1 cellular context compared by ENCODE assay signal in the genomic region with DNA sequence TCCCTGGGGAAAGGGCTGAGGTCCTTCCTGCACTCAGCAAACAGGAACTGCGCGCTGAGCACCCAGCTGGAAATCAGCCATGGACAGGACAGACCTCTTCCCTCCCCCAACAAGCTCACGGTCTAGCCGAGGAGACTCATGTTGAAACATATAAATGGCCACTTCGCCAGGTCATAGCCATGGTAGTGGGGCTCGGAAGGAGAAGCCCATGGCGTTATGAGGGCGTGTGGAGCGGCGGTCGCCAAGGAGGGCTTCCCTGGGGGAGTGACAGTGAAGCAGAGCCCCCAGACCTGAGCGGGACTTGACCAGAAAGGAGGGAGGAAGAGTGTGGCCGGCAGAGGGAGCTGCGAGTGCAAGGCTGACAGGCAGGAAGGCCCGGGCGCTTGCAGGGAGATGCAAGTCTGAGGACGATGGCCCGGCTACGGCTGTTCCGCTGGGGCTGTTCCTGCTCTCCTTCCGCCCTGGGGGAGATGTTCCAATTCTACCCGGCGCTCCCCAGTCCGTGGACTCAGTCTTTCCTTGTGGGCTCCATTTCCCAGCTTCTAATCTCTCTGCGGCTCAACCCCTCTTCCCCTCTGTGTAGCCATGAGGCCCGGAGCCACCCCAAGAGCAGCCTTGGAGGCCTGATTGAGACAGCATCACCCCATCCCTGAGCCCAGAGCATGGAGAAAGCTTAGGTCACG.
TF ChIP-seq lines count a peak whose summit lies in the region.

No MANE protein-coding gene starts in this region.

TF ChIP-seq in HepG2, 621 proteins besides CTCF, POLR2A, EP300 and RAD21 (continued from another document and continues in another):
- no peak for TF ChIP-seq TCF7 (IDR thresholded peaks at IDR 0.05; ENCODE audit: low read depth)
- TF ChIP-seq RBAK (CRISPR knock-in tag; IDR thresholded peaks at IDR 0.05) = no peak
- TF ChIP-seq CC2D1A (CRISPR knock-in tag; IDR thresholded peaks at IDR 0.05) = no peak
- TF ChIP-seq ZNF773 (CRISPR knock-in tag; IDR thresholded peaks at IDR 0.05; ENCODE audit: borderline replicate concordance) = no peak
- TF ChIP-seq, protein P1, sequence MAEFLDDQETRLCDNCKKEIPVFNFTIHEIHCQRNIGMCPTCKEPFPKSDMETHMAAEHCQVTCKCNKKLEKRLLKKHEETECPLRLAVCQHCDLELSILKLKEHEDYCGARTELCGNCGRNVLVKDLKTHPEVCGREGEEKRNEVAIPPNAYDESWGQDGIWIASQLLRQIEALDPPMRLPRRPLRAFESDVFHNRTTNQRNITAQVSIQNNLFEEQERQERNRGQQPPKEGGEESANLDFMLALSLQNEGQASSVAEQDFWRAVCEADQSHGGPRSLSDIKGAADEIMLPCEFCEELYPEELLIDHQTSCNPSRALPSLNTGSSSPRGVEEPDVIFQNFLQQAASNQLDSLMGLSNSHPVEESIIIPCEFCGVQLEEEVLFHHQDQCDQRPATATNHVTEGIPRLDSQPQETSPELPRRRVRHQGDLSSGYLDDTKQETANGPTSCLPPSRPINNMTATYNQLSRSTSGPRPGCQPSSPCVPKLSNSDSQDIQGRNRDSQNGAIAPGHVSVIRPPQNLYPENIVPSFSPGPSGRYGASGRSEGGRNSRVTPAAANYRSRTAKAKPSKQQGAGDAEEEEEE (CRISPR knock-in tag; IDR thresholded peaks at IDR 0.05; ENCODE audit: borderline replicate concordance) = no peak
- TF ChIP-seq, protein P2, sequence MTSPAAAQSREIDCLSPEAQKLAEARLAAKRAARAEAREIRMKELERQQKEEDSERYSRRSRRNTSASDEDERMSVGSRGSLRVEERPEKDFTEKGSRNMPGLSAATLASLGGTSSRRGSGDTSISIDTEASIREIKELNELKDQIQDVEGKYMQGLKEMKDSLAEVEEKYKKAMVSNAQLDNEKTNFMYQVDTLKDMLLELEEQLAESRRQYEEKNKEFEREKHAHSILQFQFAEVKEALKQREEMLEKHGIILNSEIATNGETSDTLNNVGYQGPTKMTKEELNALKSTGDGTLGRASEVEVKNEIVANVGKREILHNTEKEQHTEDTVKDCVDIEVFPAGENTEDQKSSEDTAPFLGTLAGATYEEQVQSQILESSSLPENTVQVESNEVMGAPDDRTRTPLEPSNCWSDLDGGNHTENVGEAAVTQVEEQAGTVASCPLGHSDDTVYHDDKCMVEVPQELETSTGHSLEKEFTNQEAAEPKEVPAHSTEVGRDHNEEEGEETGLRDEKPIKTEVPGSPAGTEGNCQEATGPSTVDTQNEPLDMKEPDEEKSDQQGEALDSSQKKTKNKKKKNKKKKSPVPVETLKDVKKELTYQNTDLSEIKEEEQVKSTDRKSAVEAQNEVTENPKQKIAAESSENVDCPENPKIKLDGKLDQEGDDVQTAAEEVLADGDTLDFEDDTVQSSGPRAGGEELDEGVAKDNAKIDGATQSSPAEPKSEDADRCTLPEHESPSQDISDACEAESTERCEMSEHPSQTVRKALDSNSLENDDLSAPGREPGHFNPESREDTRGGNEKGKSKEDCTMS (CRISPR knock-in tag; conservative IDR thresholded peaks at IDR 0.05) = no peak
- no peak for TF ChIP-seq CCAR2 (optimal IDR thresholded peaks at IDR 0.05; ENCODE audit: low read depth, low read length)
- TF ChIP-seq, protein P3, sequence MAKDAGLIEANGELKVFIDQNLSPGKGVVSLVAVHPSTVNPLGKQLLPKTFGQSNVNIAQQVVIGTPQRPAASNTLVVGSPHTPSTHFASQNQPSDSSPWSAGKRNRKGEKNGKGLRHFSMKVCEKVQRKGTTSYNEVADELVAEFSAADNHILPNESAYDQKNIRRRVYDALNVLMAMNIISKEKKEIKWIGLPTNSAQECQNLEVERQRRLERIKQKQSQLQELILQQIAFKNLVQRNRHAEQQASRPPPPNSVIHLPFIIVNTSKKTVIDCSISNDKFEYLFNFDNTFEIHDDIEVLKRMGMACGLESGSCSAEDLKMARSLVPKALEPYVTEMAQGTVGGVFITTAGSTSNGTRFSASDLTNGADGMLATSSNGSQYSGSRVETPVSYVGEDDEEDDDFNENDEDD (CRISPR knock-in tag; IDR thresholded peaks at IDR 0.05; ENCODE audit: borderline replicate concordance) = no peak; the same call in 1 of the 2 replicates
- TF ChIP-seq MAFF (IDR thresholded peaks at IDR 0.05; ENCODE audit: low read depth, low read length) = no peak
- TF ChIP-seq SPEN (CRISPR knock-in tag; IDR thresholded peaks at IDR 0.05; ENCODE audit: low read depth) = no peak
- TF ChIP-seq SMAD1 (CRISPR knock-in tag; IDR thresholded peaks at IDR 0.05; ENCODE audit: borderline replicate concordance, low read depth) = peak; percentile 90; the same call in 1 of the 2 replicates
- TF ChIP-seq POLR2AphosphoS5 (IDR thresholded peaks at IDR 0.05; ENCODE audit: low read depth, low read length) = no peak
- no peak for TF ChIP-seq ZNF24 (IDR thresholded peaks at IDR 0.05)
- TF ChIP-seq SMAD9 (CRISPR knock-in tag; IDR thresholded peaks at IDR 0.05) = no peak
- TF ChIP-seq NFKBIZ (CRISPR knock-in tag; IDR thresholded peaks at IDR 0.05) = 0 out of 2 replicates have a peak, but pooled peaks have one; percentile 47
- TF ChIP-seq ZFP41 (CRISPR knock-in tag; IDR thresholded peaks at IDR 0.05; ENCODE audit: borderline replicate concordance) = 0 out of 2 replicates have a peak, but pooled peaks have one; percentile 20
- TF ChIP-seq, protein P4, sequence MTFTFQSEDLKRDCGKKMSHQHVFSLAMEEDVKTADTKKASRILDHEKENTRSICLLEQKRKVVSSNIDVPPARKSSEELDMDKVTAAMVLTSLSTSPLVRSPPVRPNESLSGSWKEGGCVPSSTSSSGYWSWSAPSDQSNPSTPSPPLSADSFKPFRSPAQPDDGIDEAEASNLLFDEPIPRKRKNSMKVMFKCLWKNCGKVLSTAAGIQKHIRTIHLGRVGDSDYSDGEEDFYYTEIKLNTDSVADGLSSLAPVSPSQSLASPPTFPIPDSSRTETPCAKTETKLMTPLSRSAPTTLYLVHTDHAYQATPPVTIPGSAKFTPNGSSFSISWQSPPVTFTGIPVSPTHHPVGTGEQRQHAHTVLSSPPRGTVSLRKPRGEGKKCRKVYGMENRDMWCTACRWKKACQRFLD (CRISPR knock-in tag; IDR thresholded peaks at IDR 0.05; ENCODE audit: borderline replicate concordance) = no peak
- TF ChIP-seq, protein P5, sequence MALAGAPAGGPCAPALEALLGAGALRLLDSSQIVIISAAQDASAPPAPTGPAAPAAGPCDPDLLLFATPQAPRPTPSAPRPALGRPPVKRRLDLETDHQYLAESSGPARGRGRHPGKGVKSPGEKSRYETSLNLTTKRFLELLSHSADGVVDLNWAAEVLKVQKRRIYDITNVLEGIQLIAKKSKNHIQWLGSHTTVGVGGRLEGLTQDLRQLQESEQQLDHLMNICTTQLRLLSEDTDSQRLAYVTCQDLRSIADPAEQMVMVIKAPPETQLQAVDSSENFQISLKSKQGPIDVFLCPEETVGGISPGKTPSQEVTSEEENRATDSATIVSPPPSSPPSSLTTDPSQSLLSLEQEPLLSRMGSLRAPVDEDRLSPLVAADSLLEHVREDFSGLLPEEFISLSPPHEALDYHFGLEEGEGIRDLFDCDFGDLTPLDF (CRISPR knock-in tag; IDR thresholded peaks at IDR 0.05) = no peak
- TF ChIP-seq ZNF468 (CRISPR knock-in tag; IDR thresholded peaks at IDR 0.05) = no peak
- no peak for TF ChIP-seq PCBP2 (optimal IDR thresholded peaks at IDR 0.05; ENCODE audit: low read depth, low read length, poor library complexity, severe bottlenecking)
- no peak for TF ChIP-seq KLF16 (CRISPR knock-in tag; IDR thresholded peaks at IDR 0.05)
- TF ChIP-seq ZFP1 (CRISPR knock-in tag; IDR thresholded peaks at IDR 0.05) = no peak
- TF ChIP-seq ZBTB3 (CRISPR knock-in tag; IDR thresholded peaks at IDR 0.05; ENCODE audit: borderline replicate concordance, low read depth) = no peak
- no peak for TF ChIP-seq MBD4 (IDR thresholded peaks at IDR 0.05; ENCODE audit: borderline replicate concordance, low read length)
- peak; percentile 39; the same call in 1 of the 2 replicates for TF ChIP-seq ATF7-NPFF (CRISPR knock-in tag; IDR thresholded peaks at IDR 0.05; ENCODE audit: low read depth)
- no peak for TF ChIP-seq HNRNPL (IDR thresholded peaks at IDR 0.05; ENCODE audit: low read depth, low read length)
- TF ChIP-seq NR2F2 (IDR thresholded peaks at IDR 0.05; ENCODE audit: borderline replicate concordance, low read depth) = no peak
- no peak for TF ChIP-seq LCORL (IDR thresholded peaks at IDR 0.05)
- no peak for TF ChIP-seq LCORL (CRISPR knock-in tag; IDR thresholded peaks at IDR 0.05)
- TF ChIP-seq RBM22 (optimal IDR thresholded peaks at IDR 0.05; ENCODE audit: low read length) = no peak
- TF ChIP-seq, protein P6, sequence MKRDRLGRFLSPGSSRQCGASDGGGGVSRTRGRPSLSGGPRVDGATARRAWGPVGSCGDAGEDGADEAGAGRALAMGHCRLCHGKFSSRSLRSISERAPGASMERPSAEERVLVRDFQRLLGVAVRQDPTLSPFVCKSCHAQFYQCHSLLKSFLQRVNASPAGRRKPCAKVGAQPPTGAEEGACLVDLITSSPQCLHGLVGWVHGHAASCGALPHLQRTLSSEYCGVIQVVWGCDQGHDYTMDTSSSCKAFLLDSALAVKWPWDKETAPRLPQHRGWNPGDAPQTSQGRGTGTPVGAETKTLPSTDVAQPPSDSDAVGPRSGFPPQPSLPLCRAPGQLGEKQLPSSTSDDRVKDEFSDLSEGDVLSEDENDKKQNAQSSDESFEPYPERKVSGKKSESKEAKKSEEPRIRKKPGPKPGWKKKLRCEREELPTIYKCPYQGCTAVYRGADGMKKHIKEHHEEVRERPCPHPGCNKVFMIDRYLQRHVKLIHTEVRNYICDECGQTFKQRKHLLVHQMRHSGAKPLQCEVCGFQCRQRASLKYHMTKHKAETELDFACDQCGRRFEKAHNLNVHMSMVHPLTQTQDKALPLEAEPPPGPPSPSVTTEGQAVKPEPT (CRISPR knock-in tag; IDR thresholded peaks at IDR 0.05; ENCODE audit: low read depth) = no peak
- TF ChIP-seq, protein P7, sequence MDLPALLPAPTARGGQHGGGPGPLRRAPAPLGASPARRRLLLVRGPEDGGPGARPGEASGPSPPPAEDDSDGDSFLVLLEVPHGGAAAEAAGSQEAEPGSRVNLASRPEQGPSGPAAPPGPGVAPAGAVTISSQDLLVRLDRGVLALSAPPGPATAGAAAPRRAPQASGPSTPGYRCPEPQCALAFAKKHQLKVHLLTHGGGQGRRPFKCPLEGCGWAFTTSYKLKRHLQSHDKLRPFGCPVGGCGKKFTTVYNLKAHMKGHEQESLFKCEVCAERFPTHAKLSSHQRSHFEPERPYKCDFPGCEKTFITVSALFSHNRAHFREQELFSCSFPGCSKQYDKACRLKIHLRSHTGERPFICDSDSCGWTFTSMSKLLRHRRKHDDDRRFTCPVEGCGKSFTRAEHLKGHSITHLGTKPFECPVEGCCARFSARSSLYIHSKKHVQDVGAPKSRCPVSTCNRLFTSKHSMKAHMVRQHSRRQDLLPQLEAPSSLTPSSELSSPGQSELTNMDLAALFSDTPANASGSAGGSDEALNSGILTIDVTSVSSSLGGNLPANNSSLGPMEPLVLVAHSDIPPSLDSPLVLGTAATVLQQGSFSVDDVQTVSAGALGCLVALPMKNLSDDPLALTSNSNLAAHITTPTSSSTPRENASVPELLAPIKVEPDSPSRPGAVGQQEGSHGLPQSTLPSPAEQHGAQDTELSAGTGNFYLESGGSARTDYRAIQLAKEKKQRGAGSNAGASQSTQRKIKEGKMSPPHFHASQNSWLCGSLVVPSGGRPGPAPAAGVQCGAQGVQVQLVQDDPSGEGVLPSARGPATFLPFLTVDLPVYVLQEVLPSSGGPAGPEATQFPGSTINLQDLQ (CRISPR knock-in tag; IDR thresholded peaks at IDR 0.05) = no peak
- TF ChIP-seq, protein P8, sequence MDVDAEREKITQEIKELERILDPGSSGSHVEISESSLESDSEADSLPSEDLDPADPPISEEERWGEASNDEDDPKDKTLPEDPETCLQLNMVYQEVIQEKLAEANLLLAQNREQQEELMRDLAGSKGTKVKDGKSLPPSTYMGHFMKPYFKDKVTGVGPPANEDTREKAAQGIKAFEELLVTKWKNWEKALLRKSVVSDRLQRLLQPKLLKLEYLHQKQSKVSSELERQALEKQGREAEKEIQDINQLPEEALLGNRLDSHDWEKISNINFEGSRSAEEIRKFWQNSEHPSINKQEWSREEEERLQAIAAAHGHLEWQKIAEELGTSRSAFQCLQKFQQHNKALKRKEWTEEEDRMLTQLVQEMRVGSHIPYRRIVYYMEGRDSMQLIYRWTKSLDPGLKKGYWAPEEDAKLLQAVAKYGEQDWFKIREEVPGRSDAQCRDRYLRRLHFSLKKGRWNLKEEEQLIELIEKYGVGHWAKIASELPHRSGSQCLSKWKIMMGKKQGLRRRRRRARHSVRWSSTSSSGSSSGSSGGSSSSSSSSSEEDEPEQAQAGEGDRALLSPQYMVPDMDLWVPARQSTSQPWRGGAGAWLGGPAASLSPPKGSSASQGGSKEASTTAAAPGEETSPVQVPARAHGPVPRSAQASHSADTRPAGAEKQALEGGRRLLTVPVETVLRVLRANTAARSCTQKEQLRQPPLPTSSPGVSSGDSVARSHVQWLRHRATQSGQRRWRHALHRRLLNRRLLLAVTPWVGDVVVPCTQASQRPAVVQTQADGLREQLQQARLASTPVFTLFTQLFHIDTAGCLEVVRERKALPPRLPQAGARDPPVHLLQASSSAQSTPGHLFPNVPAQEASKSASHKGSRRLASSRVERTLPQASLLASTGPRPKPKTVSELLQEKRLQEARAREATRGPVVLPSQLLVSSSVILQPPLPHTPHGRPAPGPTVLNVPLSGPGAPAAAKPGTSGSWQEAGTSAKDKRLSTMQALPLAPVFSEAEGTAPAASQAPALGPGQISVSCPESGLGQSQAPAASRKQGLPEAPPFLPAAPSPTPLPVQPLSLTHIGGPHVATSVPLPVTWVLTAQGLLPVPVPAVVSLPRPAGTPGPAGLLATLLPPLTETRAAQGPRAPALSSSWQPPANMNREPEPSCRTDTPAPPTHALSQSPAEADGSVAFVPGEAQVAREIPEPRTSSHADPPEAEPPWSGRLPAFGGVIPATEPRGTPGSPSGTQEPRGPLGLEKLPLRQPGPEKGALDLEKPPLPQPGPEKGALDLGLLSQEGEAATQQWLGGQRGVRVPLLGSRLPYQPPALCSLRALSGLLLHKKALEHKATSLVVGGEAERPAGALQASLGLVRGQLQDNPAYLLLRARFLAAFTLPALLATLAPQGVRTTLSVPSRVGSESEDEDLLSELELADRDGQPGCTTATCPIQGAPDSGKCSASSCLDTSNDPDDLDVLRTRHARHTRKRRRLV (CRISPR knock-in tag; IDR thresholded peaks at IDR 0.05) = no peak
- TF ChIP-seq EHMT2 (IDR thresholded peaks at IDR 0.05; ENCODE audit: borderline replicate concordance, low read depth, low read length) = no peak
- TF ChIP-seq ZNF660 (CRISPR knock-in tag; IDR thresholded peaks at IDR 0.05; ENCODE audit: borderline replicate concordance, low read depth) = no peak
- TF ChIP-seq CREB1 (IDR thresholded peaks at IDR 0.05) = no peak
- no peak for TF ChIP-seq CREB1 (CRISPR knock-in tag; IDR thresholded peaks at IDR 0.05)
- TF ChIP-seq XRCC5 (optimal IDR thresholded peaks at IDR 0.05; ENCODE audit: low read length) = peak; percentile 53
- no peak for TF ChIP-seq ZEB1 (IDR thresholded peaks at IDR 0.05; ENCODE audit: insufficient replicate concordance, low read depth)
- no peak for TF ChIP-seq TBP (CRISPR knock-in tag; IDR thresholded peaks at IDR 0.05)
- TF ChIP-seq NCOA1 (CRISPR knock-in tag; IDR thresholded peaks at IDR 0.05) = no peak
- no peak for TF ChIP-seq PTBP1 (IDR thresholded peaks at IDR 0.05; ENCODE audit: low read depth, low read length, poor library complexity, severe bottlenecking)
- no peak for TF ChIP-seq ZNF619 (CRISPR knock-in tag; IDR thresholded peaks at IDR 0.05)
- no peak for TF ChIP-seq FIP1L1 (IDR thresholded peaks at IDR 0.05; ENCODE audit: borderline replicate concordance, insufficient read depth, low read depth, low read length)
- peak; percentile 16; the same call in 1 of the 2 replicates for TF ChIP-seq ETV5 (CRISPR knock-in tag; IDR thresholded peaks at IDR 0.05; ENCODE audit: borderline replicate concordance)
- TF ChIP-seq ZNF121 (CRISPR knock-in tag; IDR thresholded peaks at IDR 0.05) = no peak; the same call in 1 of the 2 replicates
